In genomic region chr5:149549461-149550266, GRCh38 we compare ENCODE assay signal across 1 cellular context.
TF ChIP-seq lines count a peak whose summit lies in the region.

No MANE protein-coding gene starts in this region.

TF ChIP-seq in HepG2, 621 proteins besides CTCF, POLR2A, EP300 and RAD21 (continued from another document and continues in another):
- no peak for TF ChIP-seq ZNF280D (CRISPR knock-in tag; IDR thresholded peaks at IDR 0.05)
- peak; percentile 20; the same call in 1 of the 2 replicates for TF ChIP-seq IRF2 (CRISPR knock-in tag; IDR thresholded peaks at IDR 0.05)
- TF ChIP-seq RCOR2 (CRISPR knock-in tag; IDR thresholded peaks at IDR 0.05) = no peak
- no peak for TF ChIP-seq PHF21A (CRISPR knock-in tag; IDR thresholded peaks at IDR 0.05)
- no peak for TF ChIP-seq GPN1 (CRISPR knock-in tag; IDR thresholded peaks at IDR 0.05; ENCODE audit: borderline replicate concordance)
- no peak for TF ChIP-seq TFDP1 (CRISPR knock-in tag; IDR thresholded peaks at IDR 0.05; ENCODE audit: borderline replicate concordance)
- no peak for TF ChIP-seq HHEX (CRISPR knock-in tag; IDR thresholded peaks at IDR 0.05)
- TF ChIP-seq TCF7 (IDR thresholded peaks at IDR 0.05; ENCODE audit: low read depth) = peak; percentile 90
- no peak for TF ChIP-seq ZKSCAN8 (CRISPR knock-in tag; IDR thresholded peaks at IDR 0.05; ENCODE audit: borderline replicate concordance)
- no peak for TF ChIP-seq KIAA2018 (CRISPR knock-in tag; IDR thresholded peaks at IDR 0.05; ENCODE audit: borderline replicate concordance)
- TF ChIP-seq NFE2L2 (IDR thresholded peaks at IDR 0.05; ENCODE audit: low read length) = no peak
- no peak for TF ChIP-seq ZNF484 (CRISPR knock-in tag; IDR thresholded peaks at IDR 0.05; ENCODE audit: borderline replicate concordance, low read depth)
- TF ChIP-seq ZBTB3 (CRISPR knock-in tag; IDR thresholded peaks at IDR 0.05; ENCODE audit: borderline replicate concordance, low read depth) = no peak
- TF ChIP-seq ZUFSP (CRISPR knock-in tag; IDR thresholded peaks at IDR 0.05; ENCODE audit: borderline replicate concordance) = no peak
- TF ChIP-seq NRL (CRISPR knock-in tag; IDR thresholded peaks at IDR 0.05; ENCODE audit: borderline replicate concordance) = no peak
- TF ChIP-seq ZNF598 (CRISPR knock-in tag; IDR thresholded peaks at IDR 0.05; ENCODE audit: borderline replicate concordance) = no peak
- TF ChIP-seq, protein P1, sequence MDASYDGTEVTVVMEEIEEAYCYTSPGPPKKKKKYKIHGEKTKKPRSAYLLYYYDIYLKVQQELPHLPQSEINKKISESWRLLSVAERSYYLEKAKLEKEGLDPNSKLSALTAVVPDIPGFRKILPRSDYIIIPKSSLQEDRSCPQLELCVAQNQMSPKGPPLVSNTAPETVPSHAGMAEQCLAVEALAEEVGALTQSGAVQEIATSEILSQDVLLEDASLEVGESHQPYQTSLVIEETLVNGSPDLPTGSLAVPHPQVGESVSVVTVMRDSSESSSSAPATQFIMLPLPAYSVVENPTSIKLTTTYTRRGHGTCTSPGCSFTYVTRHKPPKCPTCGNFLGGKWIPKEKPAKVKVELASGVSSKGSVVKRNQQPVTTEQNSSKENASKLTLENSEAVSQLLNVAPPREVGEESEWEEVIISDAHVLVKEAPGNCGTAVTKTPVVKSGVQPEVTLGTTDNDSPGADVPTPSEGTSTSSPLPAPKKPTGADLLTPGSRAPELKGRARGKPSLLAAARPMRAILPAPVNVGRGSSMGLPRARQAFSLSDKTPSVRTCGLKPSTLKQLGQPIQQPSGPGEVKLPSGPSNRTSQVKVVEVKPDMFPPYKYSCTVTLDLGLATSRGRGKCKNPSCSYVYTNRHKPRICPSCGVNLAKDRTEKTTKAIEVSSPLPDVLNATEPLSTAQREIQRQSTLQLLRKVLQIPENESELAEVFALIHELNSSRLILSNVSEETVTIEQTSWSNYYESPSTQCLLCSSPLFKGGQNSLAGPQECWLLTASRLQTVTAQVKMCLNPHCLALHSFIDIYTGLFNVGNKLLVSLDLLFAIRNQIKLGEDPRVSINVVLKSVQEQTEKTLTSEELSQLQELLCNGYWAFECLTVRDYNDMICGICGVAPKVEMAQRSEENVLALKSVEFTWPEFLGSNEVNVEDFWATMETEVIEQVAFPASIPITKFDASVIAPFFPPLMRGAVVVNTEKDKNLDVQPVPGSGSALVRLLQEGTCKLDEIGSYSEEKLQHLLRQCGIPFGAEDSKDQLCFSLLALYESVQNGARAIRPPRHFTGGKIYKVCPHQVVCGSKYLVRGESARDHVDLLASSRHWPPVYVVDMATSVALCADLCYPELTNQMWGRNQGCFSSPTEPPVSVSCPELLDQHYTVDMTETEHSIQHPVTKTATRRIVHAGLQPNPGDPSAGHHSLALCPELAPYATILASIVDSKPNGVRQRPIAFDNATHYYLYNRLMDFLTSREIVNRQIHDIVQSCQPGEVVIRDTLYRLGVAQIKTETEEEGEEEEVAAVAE (CRISPR knock-in tag; IDR thresholded peaks at IDR 0.05; ENCODE audit: borderline replicate concordance) = no peak
- TF ChIP-seq MZF1 (CRISPR knock-in tag; IDR thresholded peaks at IDR 0.05; ENCODE audit: borderline replicate concordance) = no peak
- TF ChIP-seq KAT2B (IDR thresholded peaks at IDR 0.05; ENCODE audit: borderline replicate concordance, low read depth, low read length) = no peak
- TF ChIP-seq, protein P2, sequence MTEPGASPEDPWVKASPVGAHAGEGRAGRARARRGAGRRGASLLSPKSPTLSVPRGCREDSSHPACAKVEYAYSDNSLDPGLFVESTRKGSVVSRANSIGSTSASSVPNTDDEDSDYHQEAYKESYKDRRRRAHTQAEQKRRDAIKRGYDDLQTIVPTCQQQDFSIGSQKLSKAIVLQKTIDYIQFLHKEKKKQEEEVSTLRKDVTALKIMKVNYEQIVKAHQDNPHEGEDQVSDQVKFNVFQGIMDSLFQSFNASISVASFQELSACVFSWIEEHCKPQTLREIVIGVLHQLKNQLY (CRISPR knock-in tag; IDR thresholded peaks at IDR 0.05) = no peak
- TF ChIP-seq TGIF2 (CRISPR knock-in tag; IDR thresholded peaks at IDR 0.05) = peak; percentile 92
- no peak for TF ChIP-seq ATAD3A (CRISPR knock-in tag; IDR thresholded peaks at IDR 0.05)
- no peak for TF ChIP-seq GABPA (IDR thresholded peaks at IDR 0.05; ENCODE audit: low read depth, low read length)
- no peak for TF ChIP-seq GABPA (CRISPR knock-in tag; IDR thresholded peaks at IDR 0.05; ENCODE audit: low read depth)
- no peak for TF ChIP-seq POLR2AphosphoS5 (IDR thresholded peaks at IDR 0.05; ENCODE audit: low read depth, low read length)
- TF ChIP-seq HMG20B (CRISPR knock-in tag; conservative IDR thresholded peaks at IDR 0.05) = no peak
- TF ChIP-seq, protein P3, sequence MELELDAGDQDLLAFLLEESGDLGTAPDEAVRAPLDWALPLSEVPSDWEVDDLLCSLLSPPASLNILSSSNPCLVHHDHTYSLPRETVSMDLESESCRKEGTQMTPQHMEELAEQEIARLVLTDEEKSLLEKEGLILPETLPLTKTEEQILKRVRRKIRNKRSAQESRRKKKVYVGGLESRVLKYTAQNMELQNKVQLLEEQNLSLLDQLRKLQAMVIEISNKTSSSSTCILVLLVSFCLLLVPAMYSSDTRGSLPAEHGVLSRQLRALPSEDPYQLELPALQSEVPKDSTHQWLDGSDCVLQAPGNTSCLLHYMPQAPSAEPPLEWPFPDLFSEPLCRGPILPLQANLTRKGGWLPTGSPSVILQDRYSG (CRISPR knock-in tag; IDR thresholded peaks at IDR 0.05) = no peak
- TF ChIP-seq YEATS4 (CRISPR knock-in tag; IDR thresholded peaks at IDR 0.05; ENCODE audit: borderline replicate concordance) = peak; percentile 53
- no peak for TF ChIP-seq FLYWCH1 (CRISPR knock-in tag; IDR thresholded peaks at IDR 0.05)
- no peak for TF ChIP-seq SRF (IDR thresholded peaks at IDR 0.05; ENCODE audit: low read depth, low read length)
- no peak for TF ChIP-seq FOXA3 (CRISPR knock-in tag; IDR thresholded peaks at IDR 0.05)
- no peak for TF ChIP-seq CENPX (CRISPR knock-in tag; IDR thresholded peaks at IDR 0.05)
- no peak for TF ChIP-seq ZNF224 (CRISPR knock-in tag; IDR thresholded peaks at IDR 0.05)
- no peak for TF ChIP-seq IKZF4 (CRISPR knock-in tag; IDR thresholded peaks at IDR 0.05; ENCODE audit: borderline replicate concordance, low read depth, not compliant biosample characterization)
- TF ChIP-seq, protein P4, sequence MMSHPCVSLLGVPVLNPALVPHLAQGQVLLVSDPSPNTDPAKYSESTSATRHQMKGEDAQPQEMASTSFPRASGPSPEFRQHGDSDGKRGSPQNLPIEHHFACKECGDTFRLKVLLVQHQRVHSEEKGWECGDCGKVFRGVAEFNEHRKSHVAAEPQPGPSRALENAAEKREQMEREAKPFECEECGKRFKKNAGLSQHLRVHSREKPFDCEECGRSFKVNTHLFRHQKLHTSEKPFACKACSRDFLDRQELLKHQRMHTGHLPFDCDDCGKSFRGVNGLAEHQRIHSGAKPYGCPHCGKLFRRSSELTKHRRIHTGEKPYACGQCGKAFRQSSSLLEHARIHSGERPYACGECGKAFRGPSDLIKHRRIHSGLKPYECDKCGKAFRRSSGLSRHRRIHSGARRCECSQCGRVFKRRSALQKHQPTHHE (CRISPR knock-in tag; IDR thresholded peaks at IDR 0.05; ENCODE audit: borderline replicate concordance) = 0 out of 2 replicates have a peak, but pooled peaks have one; percentile 40
- TF ChIP-seq ATF4 (CRISPR knock-in tag; IDR thresholded peaks at IDR 0.05) = no peak
- peak; percentile 38; the same call in 1 of the 2 replicates for TF ChIP-seq FOSL2 (CRISPR knock-in tag; IDR thresholded peaks at IDR 0.05)
